In the genomic region with DNA sequence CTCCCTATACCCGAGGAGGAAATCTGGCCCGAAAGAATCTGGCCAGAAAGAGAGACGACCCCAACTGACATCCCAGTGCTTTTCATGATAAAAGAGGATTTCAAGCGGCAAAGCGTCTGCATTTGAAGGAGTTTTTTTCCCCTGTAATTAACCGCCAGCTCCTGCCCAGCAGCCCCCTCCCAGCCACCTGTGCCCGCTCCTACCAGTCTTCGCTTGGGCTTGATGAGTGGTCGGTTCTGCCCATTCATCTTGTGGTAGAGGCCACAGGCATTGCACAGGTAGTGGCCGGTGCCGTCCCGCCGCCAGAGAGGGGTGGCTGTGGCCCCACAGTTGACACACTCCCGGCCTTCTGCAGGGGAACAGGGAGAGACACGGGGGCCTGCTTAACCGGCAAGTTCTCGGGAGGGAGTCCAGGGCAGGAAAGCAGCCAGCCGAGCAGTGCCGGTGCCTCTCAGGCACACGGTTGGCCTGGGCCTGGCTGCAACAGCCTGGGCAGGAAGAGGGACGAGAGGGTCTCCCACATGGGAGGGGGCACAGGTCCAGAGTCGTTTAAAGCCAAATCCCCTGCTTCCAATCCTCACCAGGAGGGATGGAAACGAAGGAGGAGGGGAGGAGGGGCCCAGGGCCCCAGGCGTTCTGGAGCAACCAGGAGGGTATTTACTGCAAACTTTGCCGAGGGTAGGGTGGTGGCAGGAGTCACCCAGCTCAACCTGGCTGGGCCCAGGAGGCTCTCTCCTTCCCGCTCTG, we compare ENCODE assay signal across 11 cellular contexts. TPM values are rescaled to one million over a fixed set of nuclear protein-coding genes. Genes with fewer than 3 reads are reported as not detected.
DNase-seq lines count a peak whose midpoint lies in the region; ATAC-seq and TF ChIP-seq lines count a peak whose summit lies in the region.
"Had no signal": no experiment of that assay in that cellular context is flagged by ENCODE, and none has a peak within 500 bp of the region (broad histone marks: within the 10 kb centered on the region; RNA-seq: fewer than 3 reads in every experiment).

No MANE protein-coding gene starts in this region.

- H3K27me3 Mint-ChIP-seq in natural killer cell (ENCODE audit: low read depth in 2 of 2) (peaks cover 65 to 66% of the 10 kb centered on the region in 2 donors), naive B cell (peaks cover 49 to 97% (median 93%) of the 10 kb centered on the region in 3 donors)
- peaks cover 44 to 55% of the 10 kb centered on the region in 2 donors for H3K27me3 Mint-ChIP-seq in natural killer cell treated with Interleukin-12 subunit alpha and Interleukin-12 subunit beta and Interleukin-15 and Interleukin-18, amount 100 ng/mL, for 72 hours
- H3K27me3 Mint-ChIP-seq in activated naive CD4-positive, alpha-beta T cell treated with anti-CD3 and anti-CD28 coated beads for 36 hours (ENCODE audit: low read depth): peaks cover 63% of the 10 kb centered on the region

- intact Hi-C loops in natural killer cell (cut with micrococcal nuclease): no loop called here
- intact Hi-C loops in activated naive CD4-positive, alpha-beta T cell treated with anti-CD3 and anti-CD28 coated beads for 36 hours (cut with micrococcal nuclease): no loop called here

- H3K4me3 Mint-ChIP-seq in natural killer cell: peak overlapping the region; percentile 74
- no peak overlapping the region for H3K4me3 Mint-ChIP-seq in natural killer cell treated with Interleukin-12 subunit alpha and Interleukin-12 subunit beta and Interleukin-15 and Interleukin-18, amount 100 ng/mL, for 72 hours
- H3K4me3 Mint-ChIP-seq in naive B cell: peak overlapping the region in 6 of 8 donors; percentile 37 to 76 (median 61)
- no peak overlapping the region for H3K4me3 Mint-ChIP-seq in activated naive CD4-positive, alpha-beta T cell treated with anti-CD3 and anti-CD28 coated beads for 36 hours
- H3K4me3 Mint-ChIP-seq: stimulated activated memory B cell treated with anti-CD40 and anti-IgM and Interleukin-4, amounts not matched to agents 10 μg/mL and 1 μg/mL and 100 μg/mL, for 72 hours had no signal

- CTCF ChIA-PET in activated naive CD4-positive, alpha-beta T cell treated with anti-CD3 and anti-CD28 coated beads for 36 hours (lab: Charles Lee): interaction anchor here (1.0 to 1.3 kb wide), 4 partner anchors 15 to 59 kb away, joined by 4 read pairs; no protein-coding TSS in a partner anchor

- ATAC-seq in natural killer cell: no peak
- ATAC-seq in natural killer cell treated with Interleukin-12 subunit alpha and Interleukin-12 subunit beta and Interleukin-15 and Interleukin-18, amount 100 ng/mL, for 72 hours: no peak
- ATAC-seq in naive B cell (ENCODE audit: low read depth in 2 of 2): no peak
- ATAC-seq in GM21360 (IDR thresholded peaks at IDR 0.05; ENCODE audit: unreplicated experiment): no peak
- ATAC-seq: stimulated activated memory B cell treated with anti-CD40 and anti-IgM and Interleukin-4, amounts not matched to agents 10 μg/mL and 1 μg/mL and 100 μg/mL, for 72 hours had no signal

- DNase-seq in natural killer cell (no peak), dermis blood vessel endothelial cell (peak; percentile 60), naive B cell (no peak), NCI-H146 (lab: John Stamatoyannopoulos, UW) (no peak)
- DNase-seq in natural killer cell treated with Interleukin-12 subunit alpha and Interleukin-12 subunit beta and Interleukin-15 and Interleukin-18, amount 100 ng/mL, for 72 hours (ENCODE audit: low spot score): no peak
- DNase-seq in activated naive CD4-positive, alpha-beta T cell treated with anti-CD3 and anti-CD28 coated beads for 36 hours: no peak
- no peak for DNase-seq in stimulated activated CD4-positive, alpha-beta T cell treated with anti-CD3 and anti-CD28 coated beads, Interleukin-2, amount 100 ng/mL, for 24 hours

- no peaks in the 10 kb centered on the region for H3K9me3 Mint-ChIP-seq in natural killer cell
- no peaks in the 10 kb centered on the region for H3K9me3 Mint-ChIP-seq in natural killer cell treated with Interleukin-12 subunit alpha and Interleukin-12 subunit beta and Interleukin-15 and Interleukin-18, amount 100 ng/mL, for 72 hours
- H3K9me3 Mint-ChIP-seq in naive B cell: peaks cover 0 to 2% (median 0%) of the 10 kb centered on the region in 7 donors
- no peaks in the 10 kb centered on the region for H3K9me3 Mint-ChIP-seq in activated naive CD4-positive, alpha-beta T cell treated with anti-CD3 and anti-CD28 coated beads for 36 hours
- H3K9me3 Mint-ChIP-seq: stimulated activated memory B cell treated with anti-CD40 and anti-IgM and Interleukin-4, amounts not matched to agents 10 μg/mL and 1 μg/mL and 100 μg/mL, for 72 hours had no signal

- H3K27ac Mint-ChIP-seq in natural killer cell: no peak overlapping the region
- no peak overlapping the region for H3K27ac Mint-ChIP-seq in natural killer cell treated with Interleukin-12 subunit alpha and Interleukin-12 subunit beta and Interleukin-15 and Interleukin-18, amount 100 ng/mL, for 72 hours
- peak overlapping the region in 2 of 6 donors; percentile 4 to 63 for H3K27ac Mint-ChIP-seq in naive B cell
- no peak overlapping the region for H3K27ac Mint-ChIP-seq in activated naive CD4-positive, alpha-beta T cell treated with anti-CD3 and anti-CD28 coated beads for 36 hours
- H3K27ac Mint-ChIP-seq: stimulated activated memory B cell treated with anti-CD40 and anti-IgM and Interleukin-4, amounts not matched to agents 10 μg/mL and 1 μg/mL and 100 μg/mL, for 72 hours had no signal

- H3K4me1 Mint-ChIP-seq in natural killer cell (peaks cover 12 to 35% of the 10 kb centered on the region in 2 donors), naive B cell (peaks cover 32 to 46% (median 34%) of the 10 kb centered on the region in 3 donors)
- peaks cover 7 to 10% of the 10 kb centered on the region in 2 donors for H3K4me1 Mint-ChIP-seq in natural killer cell treated with Interleukin-12 subunit alpha and Interleukin-12 subunit beta and Interleukin-15 and Interleukin-18, amount 100 ng/mL, for 72 hours (ENCODE audit: low read depth in 2 of 2)
- H3K4me1 Mint-ChIP-seq in activated naive CD4-positive, alpha-beta T cell treated with anti-CD3 and anti-CD28 coated beads for 36 hours (ENCODE audit: low read depth): peaks cover 30% of the 10 kb centered on the region

- no peak for TF ChIP-seq CTCF in natural killer cell (IDR thresholded peaks at IDR 0.05)

- no peaks in the 10 kb centered on the region for H3K36me3 Mint-ChIP-seq in natural killer cell
- H3K36me3 Mint-ChIP-seq in natural killer cell treated with Interleukin-12 subunit alpha and Interleukin-12 subunit beta and Interleukin-15 and Interleukin-18, amount 100 ng/mL, for 72 hours: no peaks in the 10 kb centered on the region
- no peaks in the 10 kb centered on the region for H3K36me3 Mint-ChIP-seq in naive B cell
- H3K36me3 Mint-ChIP-seq in activated naive CD4-positive, alpha-beta T cell treated with anti-CD3 and anti-CD28 coated beads for 36 hours (ENCODE audit: low read depth): no peaks in the 10 kb centered on the region
- H3K36me3 Mint-ChIP-seq: stimulated activated memory B cell treated with anti-CD40 and anti-IgM and Interleukin-4, amounts not matched to agents 10 μg/mL and 1 μg/mL and 100 μg/mL, for 72 hours had no signal

RNA-seq across cellular contexts. Expression of a gene that starts 9.2 kb away (rescaled TPM):
- total RNA-seq in natural killer cell: 100 to 1,000 TPM in 1 of 3 donors, 1 to 10 TPM in 1, under 1 TPM in 1; 0.92 to 225 (median 8.4) TPM
- 10 to 100 TPM in 1 of 2 donors, 1 to 10 TPM in 1; 1.6 to 72.7 TPM for total RNA-seq in natural killer cell treated with Interleukin-12 subunit alpha and Interleukin-12 subunit beta and Interleukin-15 and Interleukin-18, amount 100 ng/mL, for 72 hours
- total RNA-seq in dermis blood vessel endothelial cell: 12.9 and 25.0 TPM in 2 replicates
- polyA plus RNA-seq in naive B cell (ENCODE audit: low read depth in 6 of 6): under 1 TPM in 3 of 6 donors, not detected in 3; 0.21 to 0.49 (median 0.28) TPM
- total RNA-seq in activated naive CD4-positive, alpha-beta T cell treated with anti-CD3 and anti-CD28 coated beads for 36 hours: under 1 TPM in 1 of 2 experiments, not detected in 1; 0.35 TPM

RNA-seq across cellular contexts. Expression of a gene that starts 17.1 kb away (rescaled TPM):
- not detected for total RNA-seq in natural killer cell
- total RNA-seq in natural killer cell treated with Interleukin-12 subunit alpha and Interleukin-12 subunit beta and Interleukin-15 and Interleukin-18, amount 100 ng/mL, for 72 hours: not detected
- total RNA-seq in dermis blood vessel endothelial cell: not detected in 2 replicates
- not detected for polyA plus RNA-seq in naive B cell (ENCODE audit: low read depth in 6 of 6)
- total RNA-seq in activated naive CD4-positive, alpha-beta T cell treated with anti-CD3 and anti-CD28 coated beads for 36 hours: not detected
- total RNA-seq: omental fat pad, RPMI7951 had no signal

Comparison
In these comparisons a context has a peak if more than half of its experiments do, and no peak if none do; other contexts are left out.
1. H3K4me3 Mint-ChIP-seq: peak in natural killer cell (single experiment) and naive B cell (6 of 8); none in natural killer cell treated with Interleukin-12 subunit alpha and Interleukin-12 subunit beta and Interleukin-15 and Interleukin-18, amount 100 ng/mL, for 72 hours (single experiment) and activated naive CD4-positive, alpha-beta T cell treated with anti-CD3 and anti-CD28 coated beads for 36 hours (single experiment).